In genomic region chr4:126124817-126125216, GRCh38 we compare ENCODE assay signal across 19 cellular contexts.
"Had no signal": no experiment of that assay in that cellular context is flagged by ENCODE, and none has a peak within 500 bp of the region (broad histone marks: within the 10 kb centered on the region; RNA-seq: fewer than 3 reads in every experiment).

No MANE protein-coding gene starts in this region.

- H3K27me3 ChIP-seq: esophagus squamous epithelium, gastrocnemius medialis, heart right ventricle, neutrophil, stomach, transverse colon had no signal

- H3K27me3 Mint-ChIP-seq: dendritic cell treated with granulocyte-macrophage colony-stimulating factor and Interleukin-4, amounts not matched to agents 40 ng/mL and 50 ng/mL, for 4 days; effector memory CD8-positive, alpha-beta T cell; naive thymus-derived CD4-positive, alpha-beta T cell had no signal

- H3K27ac Mint-ChIP-seq: dendritic cell treated with granulocyte-macrophage colony-stimulating factor and Interleukin-4, amounts not matched to agents 40 ng/mL and 50 ng/mL, for 4 days; effector memory CD8-positive, alpha-beta T cell; naive thymus-derived CD4-positive, alpha-beta T cell; nephron progenitor cell had no signal

- H3K4me1 Mint-ChIP-seq: naive thymus-derived CD4-positive, alpha-beta T cell; nephron progenitor cell had no signal

- H3K36me3 ChIP-seq: esophagus squamous epithelium, gastrocnemius medialis, heart right ventricle, neutrophil, stomach, thoracic aorta, transverse colon had no signal

- H3K36me3 Mint-ChIP-seq: naive thymus-derived CD4-positive, alpha-beta T cell had no signal

- H3K27ac ChIP-seq: esophagus squamous epithelium, gastrocnemius medialis, heart right ventricle, neutrophil, stomach, thoracic aorta, transverse colon had no signal

- H3K4me1 ChIP-seq: gastrocnemius medialis, heart right ventricle, stomach, transverse colon had no signal

- H3K9me3 Mint-ChIP-seq: effector memory CD8-positive, alpha-beta T cell had no signal

- H3K9me3 ChIP-seq: esophagus squamous epithelium, gastrocnemius medialis, stomach, thoracic aorta, transverse colon had no signal

- DNase-seq: effector memory CD8-positive, alpha-beta T cell; esophagus squamous epithelium; gastrocnemius medialis; heart right ventricle; hypothalamus; kidney glomerular epithelial cell; naive thymus-derived CD4-positive, alpha-beta T cell; nephron progenitor cell; posterior cingulate gyrus; stimulated activated CD4-positive, alpha-beta T cell treated with anti-CD3 and anti-CD28 coated beads, Interleukin-12 subunit alpha, Interleukin-12 subunit beta, amount 100 ng/mL, for 4 hours; stimulated activated naive CD4-positive, alpha-beta T cell; stomach; substantia nigra; transverse colon had no signal

- H3K4me3 ChIP-seq: esophagus squamous epithelium, gastrocnemius medialis, heart right ventricle, skin epidermis, stomach, thoracic aorta, transverse colon had no signal

- ATAC-seq: effector memory CD8-positive, alpha-beta T cell; gastrocnemius medialis; heart right ventricle; naive thymus-derived CD4-positive, alpha-beta T cell; sciatic nerve had no signal

- H3K4me3 Mint-ChIP-seq: dendritic cell treated with granulocyte-macrophage colony-stimulating factor and Interleukin-4, amounts not matched to agents 40 ng/mL and 50 ng/mL, for 4 days; effector memory CD8-positive, alpha-beta T cell; naive thymus-derived CD4-positive, alpha-beta T cell; nephron progenitor cell had no signal
